In the genomic region with DNA sequence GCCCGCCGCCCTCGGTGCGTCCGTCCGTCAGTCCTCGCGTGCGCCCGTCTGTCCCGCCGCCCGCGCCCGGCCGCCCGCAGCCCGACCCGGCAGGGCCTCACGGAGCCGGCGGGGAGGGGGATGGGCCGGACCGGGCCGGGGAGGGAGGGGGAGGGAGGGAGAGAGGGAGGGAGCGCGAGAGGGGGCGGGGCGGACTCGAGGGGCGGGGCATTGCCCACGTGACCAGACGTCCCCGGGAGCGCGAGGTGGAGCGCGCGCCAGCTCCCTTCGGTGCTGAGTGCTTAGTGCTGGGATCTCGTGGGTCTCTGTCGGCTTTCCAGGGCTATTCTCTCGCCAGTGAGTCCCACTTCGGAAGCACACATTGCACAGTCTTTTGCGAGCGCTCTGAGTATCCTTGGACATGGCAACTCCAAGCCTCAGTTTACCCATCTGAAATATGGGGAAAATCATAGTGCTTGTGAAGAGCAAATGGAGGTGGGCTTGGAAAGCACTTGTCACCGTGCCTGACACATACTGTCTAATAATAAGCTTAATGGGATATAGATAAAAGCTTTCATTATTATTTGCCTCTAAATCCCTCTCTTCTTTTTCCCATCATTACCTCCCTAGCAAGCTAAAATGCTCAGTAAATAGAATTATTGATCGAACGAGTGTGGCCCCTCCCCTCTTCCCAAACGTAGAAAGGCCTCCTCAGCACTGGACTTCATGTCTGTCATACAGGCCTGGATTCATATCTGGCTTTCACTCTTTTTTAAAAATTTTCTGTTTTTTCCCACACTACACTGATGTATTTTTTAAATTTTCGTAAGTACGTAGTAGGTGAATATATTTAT, we compare ENCODE assay signal across 8 cellular contexts. TPM values are rescaled to one million over a fixed set of nuclear protein-coding genes. Genes with fewer than 3 reads are reported as not detected.
DNase-seq lines count a peak whose midpoint lies in the region; ATAC-seq, FAIRE-seq and TF ChIP-seq lines count a peak whose summit lies in the region.

Gene NCOA6, minus strand, starts transcription at position 122 of the 833 bp plus-strand sequence. CDS start 43,296 bp downstream, outside the sequence.

- peak; percentile 97 for DNase-seq in AG20443 (ENCODE audit: low spot score)
- DNase-seq in GM19239 (ENCODE audit: insufficient read length, low spot score): peak; percentile 67
- DNase-seq in NCI-H69 (lab: John Stamatoyannopoulos, UW): peak; percentile 93
- DNase-seq in activated CD4-positive, alpha-beta T cell treated with anti-CD3 and anti-CD28 coated beads, Interleukin-2, amount 50 U/mL, for 48 hours: peak; percentile 86 to 90
- DNase-seq in dermis microvascular lymphatic vessel endothelial cell (ENCODE audit: low read depth in 2 of 2): peak; percentile 63 to 89
- DNase-seq in right lobe of liver: peak; percentile 92 to 93 (median 93)
- peak; percentile 83 for DNase-seq in stimulated activated CD4-positive, alpha-beta T cell treated with anti-CD3 and anti-CD28 coated beads, Interleukin-4, amount 100 ng/mL, for 24 hours

- peaks cover 0 to 27% (median 5%) of the 10 kb centered on the region in 4 donors for H3K4me1 ChIP-seq in right lobe of liver

- no peak for TF ChIP-seq CTCF in right lobe of liver (IDR thresholded peaks at IDR 0.05)

- 33% methylated on average over 7 of the region's 52 CpGs for WGBS in right lobe of liver (ENCODE audit: insufficient coverage, low coverage, low lambda C conversion rate, missing lambda C conversion rate)

- peak within 1 kb of the TSS; percentile 82 to 94 (median 88) for H3K4me3 ChIP-seq in right lobe of liver

- intact Hi-C loops in right lobe of liver (cut with DNase I): no loop called here

- peak; percentile 67 for FAIRE-seq in GM19239 (lab: Jason Lieb, UNC)

- H3K27me3 ChIP-seq in right lobe of liver: no peaks in the 10 kb centered on the region

- H3K9me3 ChIP-seq in right lobe of liver: no peaks in the 10 kb centered on the region

- H3K36me3 ChIP-seq in right lobe of liver: no peaks in the 10 kb centered on the region

- peak; percentile 3 for TF ChIP-seq POLR2A in right lobe of liver (IDR thresholded peaks at IDR 0.05)

- H3K27ac ChIP-seq in right lobe of liver: peak within 1 kb of the TSS; percentile 72 to 94 (median 90)

- ATAC-seq in HG03460 (IDR thresholded peaks at IDR 0.05; ENCODE audit: unreplicated experiment) (peak; percentile 50), right lobe of liver (peak; percentile 86 to 90 (median 88))

RNA-seq across cellular contexts. Expression of gene NCOA6, which starts in this region (rescaled TPM):
- 3.3 and 5.3 TPM in 2 replicates for total RNA-seq in dermis microvascular lymphatic vessel endothelial cell
- total RNA-seq in right lobe of liver: 10 to 100 TPM in 5 of 6 experiments, 1 to 10 TPM in 1; 10.0 to 12.9 (median 11.1) TPM

Comparison
In these comparisons a context has a peak if more than half of its experiments do, and no peak if none do; other contexts are left out.
1. Peak in every context shown above with its lines: DNase-seq, ATAC-seq, H3K4me3 ChIP-seq and H3K27ac ChIP-seq.